Comparison of ENCODE assay signal across 27 cellular contexts in the genomic region with DNA sequence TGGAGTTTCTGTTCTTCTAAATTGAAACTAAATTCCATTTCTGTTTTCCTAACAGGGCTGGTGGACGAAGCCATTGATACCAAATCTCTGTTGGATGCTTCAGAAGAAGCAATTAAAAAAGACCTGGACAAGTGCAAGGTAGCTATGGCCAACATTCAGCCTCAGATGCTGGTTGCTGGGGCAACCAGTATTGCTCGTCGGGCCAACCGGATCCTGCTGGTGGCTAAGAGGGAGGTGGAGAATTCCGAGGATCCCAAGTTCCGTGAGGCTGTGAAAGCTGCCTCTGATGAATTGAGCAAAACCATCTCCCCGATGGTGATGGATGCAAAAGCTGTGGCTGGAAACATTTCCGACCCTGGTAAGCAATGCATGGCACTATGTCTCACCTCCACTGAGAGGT.
"Had no signal": no experiment of that assay in that cellular context is flagged by ENCODE, and none has a peak within 500 bp of the region (broad histone marks: within the 10 kb centered on the region; RNA-seq: fewer than 3 reads in every experiment).

No MANE protein-coding gene starts in this region.

- H3K79me2 ChIP-seq: hepatocyte, parathyroid adenoma had no signal

- H3K27ac Mint-ChIP-seq: nephron; stimulated activated memory B cell treated with anti-CD40 and anti-IgM and Interleukin-4, amounts not matched to agents 10 μg/mL and 1 μg/mL and 100 μg/mL, for 72 hours; stimulated activated naive CD8-positive, alpha-beta T cell treated with anti-CD3 and anti-CD28 coated beads, Interleukin-15, Interleukin-2, amounts not matched to agents 100 ng/mL and 50 ng/mL, for 24 hours had no signal

- FAIRE-seq: endothelial cell of umbilical vein, kidney had no signal

- H3K4me1 ChIP-seq: colonic mucosa, lower lobe of right lung, spleen, transverse colon had no signal

- H3K4me3 ChIP-seq: colonic mucosa, hepatocyte, left ventricle myocardium inferior, lower lobe of right lung, psoas muscle, spleen, testis, transverse colon had no signal

- H3K4me1 Mint-ChIP-seq: endodermal cell; naive B cell; nephron; stimulated activated memory B cell treated with anti-CD40 and anti-IgM and Interleukin-4, amounts not matched to agents 10 μg/mL and 1 μg/mL and 100 μg/mL, for 72 hours had no signal

- H3K27me3 Mint-ChIP-seq: naive B cell; stimulated activated memory B cell treated with anti-CD40 and anti-IgM and Interleukin-4, amounts not matched to agents 10 μg/mL and 1 μg/mL and 100 μg/mL, for 72 hours; stimulated activated naive CD8-positive, alpha-beta T cell treated with anti-CD3 and anti-CD28 coated beads, Interleukin-15, Interleukin-2, amounts not matched to agents 100 ng/mL and 50 ng/mL, for 24 hours had no signal

- H3K27me3 ChIP-seq: colonic mucosa, foreskin keratinocyte, hepatocyte, spleen, testis, transverse colon had no signal

- H3K9me3 ChIP-seq: colonic mucosa, left ventricle myocardium inferior, lower lobe of right lung, psoas muscle, spleen, testis, transverse colon had no signal

- H3K4me2 ChIP-seq: hepatocyte had no signal

- ATAC-seq: foreskin keratinocyte; left cardiac atrium; lower lobe of right lung; psoas muscle; sciatic nerve; stimulated activated memory B cell treated with anti-CD40 and anti-IgM and Interleukin-4, amounts not matched to agents 10 μg/mL and 1 μg/mL and 100 μg/mL, for 72 hours had no signal

- H3K4me3 Mint-ChIP-seq: endodermal cell; naive B cell; nephron; stimulated activated memory B cell treated with anti-CD40 and anti-IgM and Interleukin-4, amounts not matched to agents 10 μg/mL and 1 μg/mL and 100 μg/mL, for 72 hours; stimulated activated naive CD8-positive, alpha-beta T cell treated with anti-CD3 and anti-CD28 coated beads, Interleukin-15, Interleukin-2, amounts not matched to agents 100 ng/mL and 50 ng/mL, for 24 hours had no signal

- H3K27ac ChIP-seq: colonic mucosa, foreskin keratinocyte, hepatocyte, left ventricle myocardium inferior, lower lobe of right lung, parathyroid adenoma, psoas muscle, spleen, testis, transverse colon had no signal

- H3K9me3 Mint-ChIP-seq: endodermal cell; naive B cell; nephron; stimulated activated memory B cell treated with anti-CD40 and anti-IgM and Interleukin-4, amounts not matched to agents 10 μg/mL and 1 μg/mL and 100 μg/mL, for 72 hours; stimulated activated naive CD8-positive, alpha-beta T cell treated with anti-CD3 and anti-CD28 coated beads, Interleukin-15, Interleukin-2, amounts not matched to agents 100 ng/mL and 50 ng/mL, for 24 hours had no signal

- DNase-seq: colonic mucosa; dermis blood vessel endothelial cell; effector CD4-positive, alpha-beta T cell; endodermal cell; erythroblast; foreskin keratinocyte; kidney; left cardiac atrium; left ventricle myocardium inferior; lower lobe of right lung; mesenchymal stem cell; naive B cell; psoas muscle; retina; spleen; stimulated activated CD4-positive, alpha-beta T cell treated with anti-CD3 and anti-CD28 coated beads, Interleukin-15, amount 100 ng/mL, for 24 hours; stimulated activated CD4-positive, alpha-beta T cell treated with anti-CD3 and anti-CD28 coated beads, Interleukin-1b, Interleukin-23, amount 100 ng/mL, for 48 hours; stimulated activated CD4-positive, alpha-beta T cell treated with anti-CD3 and anti-CD28 coated beads, Interleukin-4, amount 100 ng/mL, for 24 hours; testis; transverse colon had no signal

- H2AFZ ChIP-seq: hepatocyte, parathyroid adenoma had no signal

- H3K9ac ChIP-seq: parathyroid adenoma had no signal
